Comparison of ENCODE assay signal across 8 cellular contexts in genomic region chr9:107751522-107752235, GRCh38.
DNase-seq lines count a peak whose midpoint lies in the region; ATAC-seq and FAIRE-seq lines count a peak whose summit lies in the region.

No MANE protein-coding gene starts in this region.

- ATAC-seq in GM18867 (IDR thresholded peaks at IDR 0.05; ENCODE audit: unreplicated experiment) (peak; percentile 93), HG02852 (IDR thresholded peaks at IDR 0.05; ENCODE audit: unreplicated experiment) (peak; percentile 84)

- DNase-seq in T1000 (lab: John Stamatoyannopoulos, UW): peak; percentile 4
- DNase-seq in kidney tubule cell (ENCODE audit: low spot score): peak; percentile 90
- DNase-seq in urothelium cell line (ENCODE audit: low spot score): peak; percentile 35
- DNase-seq in OCI-M1 (lab: John Stamatoyannopoulos, UW): no peak
- no peak for DNase-seq in NCI-H748 (lab: John Stamatoyannopoulos, UW; ENCODE audit: unreplicated experiment)
- no peak for DNase-seq in NCI-H524 treated with DMSO at 0.1 percent for 48 hours (lab: John Stamatoyannopoulos, UW)

- no peak for FAIRE-seq in urothelium cell line (lab: Jason Lieb, UNC)

Comparison
In these comparisons a context has a peak if more than half of its experiments do, and no peak if none do; other contexts are left out.
1. DNase-seq: peak in T1000 (single experiment), kidney tubule cell (single experiment) and urothelium cell line (single experiment); none in OCI-M1 (single experiment), NCI-H748 (single experiment) and NCI-H524 treated with DMSO at 0.1 percent for 48 hours (single experiment).